In genomic region chr1:189305279-189305678, GRCh38 we compare ENCODE assay signal across 25 cellular contexts.
"Had no signal": no experiment of that assay in that cellular context is flagged by ENCODE, and none has a peak within 500 bp of the region (broad histone marks: within the 10 kb centered on the region; RNA-seq: fewer than 3 reads in every experiment).

No MANE protein-coding gene starts in this region.

- H3K27ac ChIP-seq: colonic mucosa, coronary artery, dorsolateral prefrontal cortex, epithelial cell of prostate, esophagus muscularis mucosa, esophagus squamous epithelium, foreskin keratinocyte, gastrocnemius medialis, gastroesophageal sphincter, heart left ventricle, heart right ventricle had no signal

- H3K4me3 ChIP-seq: colonic mucosa, coronary artery, dorsolateral prefrontal cortex, esophagus muscularis mucosa, esophagus squamous epithelium, gastrocnemius medialis, gastroesophageal sphincter, heart left ventricle, heart right ventricle had no signal

- H3K9me3 ChIP-seq: colonic mucosa, esophagus muscularis mucosa, esophagus squamous epithelium, gastrocnemius medialis, gastroesophageal sphincter had no signal

- H3K36me3 ChIP-seq: colonic mucosa, esophagus muscularis mucosa, esophagus squamous epithelium, gastrocnemius medialis, gastroesophageal sphincter, heart left ventricle, heart right ventricle had no signal

- H3K27me3 ChIP-seq: colonic mucosa, dorsolateral prefrontal cortex, esophagus muscularis mucosa, esophagus squamous epithelium, foreskin keratinocyte, gastrocnemius medialis, gastroesophageal sphincter, heart left ventricle, heart right ventricle had no signal

- DNase-seq: colonic mucosa; cortex of kidney; dermis blood vessel endothelial cell; dorsolateral prefrontal cortex; effector CD4-positive, alpha-beta T cell; effector CD8-positive, alpha-beta T cell; effector memory CD4-positive, alpha-beta T cell; effector memory CD8-positive, alpha-beta T cell; endodermal cell; erythroblast; esophagus squamous epithelium; foreskin fibroblast; foreskin keratinocyte; foreskin melanocyte; gastrocnemius medialis; glutamatergic neuron; head of caudate nucleus; heart left ventricle; heart right ventricle had no signal

- H3K4me1 ChIP-seq: colonic mucosa, esophagus muscularis mucosa, esophagus squamous epithelium, foreskin keratinocyte, gastrocnemius medialis, gastroesophageal sphincter, heart left ventricle, heart right ventricle had no signal

- FAIRE-seq: colon, frontal cortex had no signal
